ENCODE assay signal across 15 cellular contexts in genomic region chr12:46253544-46254162, GRCh38. TPM values are rescaled to one million over a fixed set of nuclear protein-coding genes. Genes with fewer than 3 reads are reported as not detected.
A peak's percentile ranks its signal among the peaks of the same experiment; 100 is the strongest.
DNase-seq lines count a peak whose midpoint lies in the region; ATAC-seq and TF ChIP-seq lines count a peak whose summit lies in the region.
"Had no signal": no experiment of that assay in that cellular context is flagged by ENCODE, and none has a peak within 500 bp of the region (broad histone marks: within the 10 kb centered on the region; RNA-seq: fewer than 3 reads in every experiment).

No MANE protein-coding gene starts in this region.

- TF ChIP-seq CTCF in heart right ventricle (IDR thresholded peaks at IDR 0.05): no peak

- no peak for ATAC-seq in T-cell (replicated peaks in 1 of 4)
- no peak for ATAC-seq in central memory CD8-positive, alpha-beta T cell (replicated peaks; ENCODE audit: extremely low read depth, poor library complexity, severe bottlenecking)
- ATAC-seq in stimulated activated naive B cell treated with anti-CD40 and anti-IgM and Interleukin-4, amounts not matched to agents 10 μg/mL and 1 μg/mL and 100 μg/mL, for 72 hours (replicated peaks): no peak
- no peak for ATAC-seq in heart right ventricle

- H3K9me3 ChIP-seq in heart right ventricle: peaks cover 0 to 12% (median 0%) of the 10 kb centered on the region in 11 donors

- H3K4me3 Mint-ChIP-seq in activated naive CD4-positive, alpha-beta T cell treated with anti-CD3 and anti-CD28 coated beads, Interleukin-2, amount 50 U/mL, for 24 hours: no peak overlapping the region
- H3K4me3 Mint-ChIP-seq in T-cell: no peak overlapping the region
- H3K4me3 Mint-ChIP-seq in central memory CD8-positive, alpha-beta T cell: no peak overlapping the region
- no peak overlapping the region for H3K4me3 Mint-ChIP-seq in stimulated activated naive B cell treated with anti-CD40 and anti-IgM and Interleukin-4, amounts not matched to agents 10 μg/mL and 1 μg/mL and 100 μg/mL, for 72 hours
- H3K4me3 Mint-ChIP-seq: H9 had no signal

- CTCF ChIA-PET in T-cell (lab: Charles Lee): no interaction called here

- intact Hi-C loops in heart right ventricle (cut with DNase I): no loop called here

- no peaks in the 10 kb centered on the region for H3K27me3 ChIP-seq in heart right ventricle
- H3K27me3 ChIP-seq: BE2C had no signal

- no peaks in the 10 kb centered on the region for H3K9me3 Mint-ChIP-seq in activated naive CD4-positive, alpha-beta T cell treated with anti-CD3 and anti-CD28 coated beads, Interleukin-2, amount 50 U/mL, for 24 hours
- H3K9me3 Mint-ChIP-seq in T-cell: peaks cover under 1 to 21% (median under 1%) of the 10 kb centered on the region in 3 donors
- peaks cover 6% of the 10 kb centered on the region for H3K9me3 Mint-ChIP-seq in central memory CD8-positive, alpha-beta T cell
- peaks cover 19 to 21% of the 10 kb centered on the region in 2 donors for H3K9me3 Mint-ChIP-seq in stimulated activated naive B cell treated with anti-CD40 and anti-IgM and Interleukin-4, amounts not matched to agents 10 μg/mL and 1 μg/mL and 100 μg/mL, for 72 hours

- H3K4me1 Mint-ChIP-seq in activated naive CD4-positive, alpha-beta T cell treated with anti-CD3 and anti-CD28 coated beads, Interleukin-2, amount 50 U/mL, for 24 hours: peaks cover 83% of the 10 kb centered on the region
- peaks cover 80 to 90% (median 87%) of the 10 kb centered on the region in 3 donors for H3K4me1 Mint-ChIP-seq in T-cell
- H3K4me1 Mint-ChIP-seq in central memory CD8-positive, alpha-beta T cell: peaks cover 80% of the 10 kb centered on the region
- peaks cover 47 to 86% of the 10 kb centered on the region in 2 donors for H3K4me1 Mint-ChIP-seq in stimulated activated naive B cell treated with anti-CD40 and anti-IgM and Interleukin-4, amounts not matched to agents 10 μg/mL and 1 μg/mL and 100 μg/mL, for 72 hours

- POLR2A ChIA-PET in T-cell (lab: Charles Lee): interaction anchor here (0.6 to 1.4 kb wide), 6 partner anchors 11 to 36 kb away, joined by 3 to 8 read pairs (median 4); no protein-coding TSS in a partner anchor

- peaks cover 0 to 24% (median 0%) of the 10 kb centered on the region in 9 donors for H3K4me1 ChIP-seq in heart right ventricle

- peaks cover 0 to 15% (median 0%) of the 10 kb centered on the region in 9 donors for H3K36me3 ChIP-seq in heart right ventricle

- peak overlapping the region; percentile 46 for H3K27ac Mint-ChIP-seq in activated naive CD4-positive, alpha-beta T cell treated with anti-CD3 and anti-CD28 coated beads, Interleukin-2, amount 50 U/mL, for 24 hours
- peak overlapping the region; percentile 16 to 74 for H3K27ac Mint-ChIP-seq in T-cell
- H3K27ac Mint-ChIP-seq in central memory CD8-positive, alpha-beta T cell (ENCODE audit: low read depth): peak overlapping the region; percentile 68
- peak overlapping the region; percentile 5 for H3K27ac Mint-ChIP-seq in stimulated activated naive B cell treated with anti-CD40 and anti-IgM and Interleukin-4, amounts not matched to agents 10 μg/mL and 1 μg/mL and 100 μg/mL, for 72 hours

- 99 to 100% methylated on average over 2 of the region's 2 CpGs for WGBS in heart right ventricle, 2 donors

- peaks cover 66% of the 10 kb centered on the region for H3K36me3 Mint-ChIP-seq in activated naive CD4-positive, alpha-beta T cell treated with anti-CD3 and anti-CD28 coated beads, Interleukin-2, amount 50 U/mL, for 24 hours
- peaks cover 81% of the 10 kb centered on the region for H3K36me3 Mint-ChIP-seq in T-cell
- H3K36me3 Mint-ChIP-seq in central memory CD8-positive, alpha-beta T cell (ENCODE audit: insufficient read depth): peaks cover 70% of the 10 kb centered on the region
- peaks cover 76 to 87% of the 10 kb centered on the region in 2 donors for H3K36me3 Mint-ChIP-seq in stimulated activated naive B cell treated with anti-CD40 and anti-IgM and Interleukin-4, amounts not matched to agents 10 μg/mL and 1 μg/mL and 100 μg/mL, for 72 hours

- no peaks in the 10 kb centered on the region for H3K27me3 Mint-ChIP-seq in activated naive CD4-positive, alpha-beta T cell treated with anti-CD3 and anti-CD28 coated beads, Interleukin-2, amount 50 U/mL, for 24 hours
- H3K27me3 Mint-ChIP-seq in T-cell: no peaks in the 10 kb centered on the region
- no peaks in the 10 kb centered on the region for H3K27me3 Mint-ChIP-seq in central memory CD8-positive, alpha-beta T cell
- no peaks in the 10 kb centered on the region for H3K27me3 Mint-ChIP-seq in stimulated activated naive B cell treated with anti-CD40 and anti-IgM and Interleukin-4, amounts not matched to agents 10 μg/mL and 1 μg/mL and 100 μg/mL, for 72 hours

- no peak overlapping the region for H3K4me3 ChIP-seq in heart right ventricle

- no peak for DNase-seq in activated naive CD4-positive, alpha-beta T cell treated with anti-CD3 and anti-CD28 coated beads, Interleukin-2, amount 50 U/mL, for 16 hours
- DNase-seq in T-cell (no peak), heart right ventricle (no peak), OCI-M2 (lab: John Stamatoyannopoulos, UW; ENCODE audit: unreplicated experiment) (no peak)
- DNase-seq in central memory CD8-positive, alpha-beta T cell (ENCODE audit: low spot score in 2 of 2): no peak
- no peak for DNase-seq in stimulated activated naive B cell treated with anti-CD40 and anti-IgM and Interleukin-4, amounts not matched to agents 10 μg/mL and 1 μg/mL and 100 μg/mL, for 72 hours
- DNase-seq: BE2C, H9, Kasumi-1, NCI-H1417 treated with DMSO at 0.1 percent for 48 hours, NCI-H2029, NCI-H2171 treated with DMSO at 0.1 percent for 48 hours, NCI-H82, SHP77 had no signal

- H3K27ac ChIP-seq in heart right ventricle: no peak overlapping the region

RNA-seq across cellular contexts. Expression of gene SLC38A1, which starts 15.2 kb away (rescaled TPM):
- total RNA-seq in T-cell (100 to 1,000 TPM; 273 to 321 (median 286) TPM), heart right ventricle (100 to 1,000 TPM; 120 to 221 (median 142) TPM)
- 10 to 100 TPM; 32.0 to 71.5 TPM for polyA plus RNA-seq in heart right ventricle

Comparison
In these comparisons a context has a peak if more than half of its experiments do, and no peak if none do; other contexts are left out.
1. H3K27ac Mint-ChIP-seq: peak in every context shown above with its lines; median percentile 68 in central memory CD8-positive, alpha-beta T cell; 46 in activated naive CD4-positive, alpha-beta T cell treated with anti-CD3 and anti-CD28 coated beads, Interleukin-2, amount 50 U/mL, for 24 hours; 45 in T-cell; 5 in stimulated activated naive B cell treated with anti-CD40 and anti-IgM and Interleukin-4, amounts not matched to agents 10 μg/mL and 1 μg/mL and 100 μg/mL, for 72 hours.